9 cellular contexts compared by ENCODE assay signal in genomic region chr5:149990518-149991376, GRCh38. TPM values are rescaled to one million over a fixed set of nuclear protein-coding genes. Genes with fewer than 3 reads are reported as not detected.
A peak's percentile ranks its signal among the peaks of the same experiment; 100 is the strongest.
DNase-seq lines count a peak whose midpoint lies in the region; ATAC-seq and TF ChIP-seq lines count a peak whose summit lies in the region.
"Had no signal": no experiment of that assay in that cellular context is flagged by ENCODE, and none has a peak within 500 bp of the region (broad histone marks: within the 10 kb centered on the region; RNA-seq: fewer than 3 reads in every experiment).

No MANE protein-coding gene starts in this region.

- TF ChIP-seq CTCF in foreskin keratinocyte (conservative IDR thresholded peaks at IDR 0.05): peak; percentile 96
- TF ChIP-seq CTCF in osteocyte (IDR thresholded peaks at IDR 0.05): peak; percentile 92
- TF ChIP-seq CTCF in upper lobe of right lung (IDR thresholded peaks at IDR 0.05): peak; percentile 95

- H3K36me3 Mint-ChIP-seq in osteocyte (ENCODE audit: unreplicated experiment): peaks cover 2% of the 10 kb centered on the region

- peaks cover 3% of the 10 kb centered on the region; the same call in 1 of the 2 replicates for H3K36me3 ChIP-seq in MG63
- H3K36me3 ChIP-seq in upper lobe of right lung: peaks cover 15% of the 10 kb centered on the region

- H3K27ac ChIP-seq in foreskin keratinocyte (no peak overlapping the region), upper lobe of right lung (no peak overlapping the region)

- H3K4me1 ChIP-seq in foreskin keratinocyte (no peaks in the 10 kb centered on the region), upper lobe of right lung (no peaks in the 10 kb centered on the region)

- DNase-seq in Caki2 (ENCODE audit: low read depth): peak; percentile 58
- peak; percentile 48 for DNase-seq in MG63
- peak; percentile 28 for DNase-seq in SHP77 treated with DMSO at 0.1 percent for 48 hours (lab: John Stamatoyannopoulos, UW)
- DNase-seq in activated T-helper 9 cell treated with anti-CD3 and anti-CD28 coated beads, Interleukin-2, amount 50 U/mL, for 16 hours (ENCODE audit: low read depth): peak; percentile 39
- peak; percentile 25 to 57 for DNase-seq in foreskin keratinocyte
- DNase-seq in osteocyte (ENCODE audit: extremely low spot score, unreplicated experiment): peak; percentile 86
- no peak for DNase-seq in upper lobe of right lung

- H3K9me3 ChIP-seq in MG63: no peaks in the 10 kb centered on the region
- H3K9me3 ChIP-seq in upper lobe of right lung: no peaks in the 10 kb centered on the region

- no peaks in the 10 kb centered on the region for H3K9me3 Mint-ChIP-seq in osteocyte (ENCODE audit: unreplicated experiment)

- ATAC-seq in GM21576 (IDR thresholded peaks at IDR 0.05; ENCODE audit: unreplicated experiment) (peak; percentile 73), foreskin keratinocyte (peak; percentile 69), upper lobe of right lung (peak; percentile 97)

- no peaks in the 10 kb centered on the region for H3K27me3 ChIP-seq in MG63
- H3K27me3 ChIP-seq in foreskin keratinocyte: no peaks in the 10 kb centered on the region
- no peaks in the 10 kb centered on the region for H3K27me3 ChIP-seq in upper lobe of right lung

- H3K4me3 ChIP-seq in MG63 (no peak overlapping the region), upper lobe of right lung (no peak overlapping the region)

- no peak overlapping the region for H3K4me3 Mint-ChIP-seq in osteocyte (ENCODE audit: unreplicated experiment)

- no peaks in the 10 kb centered on the region for H3K4me1 Mint-ChIP-seq in osteocyte (ENCODE audit: unreplicated experiment)

- no peaks in the 10 kb centered on the region for H3K27me3 Mint-ChIP-seq in osteocyte (ENCODE audit: unreplicated experiment)

- intact Hi-C loops in upper lobe of right lung (cut with DNase I): no loop called here

- H3K27ac Mint-ChIP-seq in osteocyte (ENCODE audit: unreplicated experiment): no peak overlapping the region

- in situ Hi-C loops in Caki2 (cut with HindIII; ENCODE audit: low pct_unique_long_range_greater_than_20kb, low sequenced_read_pairs): no loop called here

RNA-seq across cellular contexts. Expression of gene TIGD6, which starts 9.7 kb away (rescaled TPM):
- total RNA-seq in Caki2 (2014; rRNA removed; shearing (Covaris generic); ENCODE audit: low replicate concordance): 2.2 and 4.2 TPM in 2 replicates
- total RNA-seq in MG63 (2014; rRNA removed; shearing (Covaris generic); ENCODE audit: low replicate concordance): 4.9 and 6.6 TPM in 2 replicates
- total RNA-seq in foreskin keratinocyte (3.1 and 3.6 TPM in 2 replicates), osteocyte (5.6 and 5.9 TPM in 2 replicates), upper lobe of right lung (4.0 TPM)
- 2.7 and 3.0 TPM in 2 replicates for polyA plus RNA-seq in foreskin keratinocyte

RNA-seq across cellular contexts. Expression of gene HMGXB3, which starts 9.8 kb away (rescaled TPM):
- total RNA-seq in Caki2 (2014; rRNA removed; shearing (Covaris generic); ENCODE audit: low replicate concordance): 18.9 and 19.9 TPM in 2 replicates
- 28.9 and 38.2 TPM in 2 replicates for total RNA-seq in MG63 (2014; rRNA removed; shearing (Covaris generic); ENCODE audit: low replicate concordance)
- total RNA-seq in foreskin keratinocyte (38.2 and 42.0 TPM in 2 replicates), osteocyte (54.6 and 58.6 TPM in 2 replicates), upper lobe of right lung (33.7 TPM)
- 16.5 and 17.3 TPM in 2 replicates for polyA plus RNA-seq in foreskin keratinocyte

RNA-seq across cellular contexts. Expression of gene SLC26A2, which starts 30.2 kb away (rescaled TPM):
- total RNA-seq in Caki2 (2014; rRNA removed; shearing (Covaris generic); ENCODE audit: low replicate concordance): 16.3 and 17.3 TPM in 2 replicates
- total RNA-seq in MG63 (2014; rRNA removed; shearing (Covaris generic); ENCODE audit: low replicate concordance): 8.7 and 13.2 TPM in 2 replicates
- total RNA-seq in foreskin keratinocyte: 11.0 and 13.4 TPM in 2 replicates
- polyA plus RNA-seq in foreskin keratinocyte: 2.1 and 2.3 TPM in 2 replicates
- 39.7 and 41.8 TPM in 2 replicates for total RNA-seq in osteocyte
- 18.9 TPM for total RNA-seq in upper lobe of right lung

RNA-seq across cellular contexts. Expression of gene PDE6A, which starts 46.2 kb away (rescaled TPM):
- 0.07 and 0.14 TPM in 2 replicates for total RNA-seq in Caki2 (2014; rRNA removed; shearing (Covaris generic); ENCODE audit: low replicate concordance)
- not detected in 2 replicates for total RNA-seq in MG63 (2014; rRNA removed; shearing (Covaris generic); ENCODE audit: low replicate concordance)
- total RNA-seq in foreskin keratinocyte: not detected in 2 replicates
- polyA plus RNA-seq in foreskin keratinocyte: 0.01 and 0.02 TPM in 2 replicates
- not detected in 2 replicates for total RNA-seq in osteocyte
- total RNA-seq in upper lobe of right lung: 0.09 TPM
- total RNA-seq: T-helper 2 cell treated with Interferon-gamma antibody and Interleukin-4, amounts not matched to agents 100 ng/mL and 5 ng/mL, for 36 hours had no signal
